19 cellular contexts compared by ENCODE assay signal in the genomic region with DNA sequence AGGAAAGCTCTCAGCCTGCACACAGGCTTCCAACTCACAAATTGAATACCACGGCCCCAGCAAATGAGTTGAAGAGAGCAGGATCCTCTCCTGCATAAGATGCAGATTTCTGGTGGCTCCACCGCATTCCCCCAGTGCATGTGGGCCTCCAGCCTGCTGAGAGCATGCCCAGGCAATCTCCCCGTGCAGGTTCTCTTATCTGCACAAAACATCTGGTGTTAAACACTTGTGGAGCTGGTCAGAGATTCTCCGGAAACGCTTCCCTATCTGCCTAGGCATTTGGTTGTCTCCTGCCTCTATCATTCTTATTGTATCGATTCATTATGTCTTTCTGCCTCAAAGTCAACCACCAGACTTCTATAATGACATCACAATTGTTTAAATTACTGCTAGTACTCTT.
A peak's percentile ranks its signal among the peaks of the same experiment; 100 is the strongest.
DNase-seq lines count a peak whose midpoint lies in the region; FAIRE-seq and TF ChIP-seq lines count a peak whose summit lies in the region.
"Had no signal": no experiment of that assay in that cellular context is flagged by ENCODE, and none has a peak within 500 bp of the region (broad histone marks: within the 10 kb centered on the region; RNA-seq: fewer than 3 reads in every experiment).

No MANE protein-coding gene starts in this region.

- no peaks in the 10 kb centered on the region for H3K23me2 ChIP-seq in H9 (ENCODE audit: insufficient read length, low read depth, low read length, poor library complexity, severe bottlenecking)

- no peaks in the 10 kb centered on the region for H3K36me3 ChIP-seq in OCI-LY1 (ENCODE audit: insufficient read depth, low read length)
- no peaks in the 10 kb centered on the region for H3K36me3 ChIP-seq in ovary
- H3K36me3 ChIP-seq: brain microvascular endothelial cell, heart right ventricle, tibial artery had no signal

- H3K4ac ChIP-seq in H9 (ENCODE audit: low read depth, low read length), result no peak overlapping the region

- H4K5ac ChIP-seq in H9 (ENCODE audit: insufficient read length, low read depth, low read length), result no peak overlapping the region

- no peak overlapping the region for H2AK5ac ChIP-seq in H9 (ENCODE audit: insufficient read length, low read length)

- FAIRE-seq in urothelium cell line (lab: Jason Lieb, UNC), result no peak
- FAIRE-seq: D721Med had no signal

- intact Hi-C loops in ovary (cut with DNase I), result no loop called here

- H3K9me3 Mint-ChIP-seq in H9 (no peaks in the 10 kb centered on the region; a peak in 1 of 5 replicates), mesothelial cell of epicardium (peaks cover 25% of the 10 kb centered on the region)
- H3K9me3 Mint-ChIP-seq: activated T-cell treated with anti-CD3 and anti-CD28 coated beads, Interleukin-2, amount 50 U/mL, for 24 hours; stimulated activated effector memory CD8-positive, alpha-beta T cell treated with anti-CD3 and anti-CD28 coated beads, Interleukin-12 subunit alpha, Interleukin-12 subunit beta, amount 100 ng/mL, for 72 hours had no signal

- H3K79me2 ChIP-seq in H9 (ENCODE audit: insufficient read depth, low read length) (no peaks in the 10 kb centered on the region), OCI-LY1 (ENCODE audit: insufficient read depth, low read length) (no peaks in the 10 kb centered on the region)

- H3K18ac ChIP-seq in H9 (ENCODE audit: insufficient read length, low read depth, low read length), result peak overlapping the region; percentile 18

- no peak overlapping the region for H3K14ac ChIP-seq in H9 (ENCODE audit: insufficient read depth, low read length)

- no peak overlapping the region for H4K8ac ChIP-seq in H9 (replicated peaks; ENCODE audit: insufficient read length, low read depth, low read length)

- H3K36me3 Mint-ChIP-seq in H9 (ENCODE audit: insufficient read depth in 1 of 3, low read depth in 3 of 3), result no peaks in the 10 kb centered on the region; a peak in 2 of 7 replicates
- H3K36me3 Mint-ChIP-seq in mesothelial cell of epicardium, result peaks cover 4% of the 10 kb centered on the region
- H3K36me3 Mint-ChIP-seq: activated naive CD4-positive, alpha-beta T cell treated with anti-CD3 and anti-CD28 coated beads, Interleukin-2, amount 50 U/mL, for 72 hours; stimulated activated effector memory CD8-positive, alpha-beta T cell treated with anti-CD3 and anti-CD28 coated beads, Interleukin-12 subunit alpha, Interleukin-12 subunit beta, amount 100 ng/mL, for 72 hours had no signal

- no peak overlapping the region for H2BK120ac ChIP-seq in H9 (ENCODE audit: low read depth, low read length, poor library complexity, severe bottlenecking)

- no peaks in the 10 kb centered on the region for H4K20me1 ChIP-seq in H9 (ENCODE audit: control insufficient read depth, insufficient read depth, insufficient read length)
- H4K20me1 ChIP-seq in OCI-LY1 (ENCODE audit: insufficient read depth, low read length), result no peaks in the 10 kb centered on the region

- H3K79me1 ChIP-seq in H9 (ENCODE audit: insufficient read depth, low read depth, low read length, poor library complexity, severe bottlenecking), result no peaks in the 10 kb centered on the region

- no peak overlapping the region for H2BK5ac ChIP-seq in H9 (ENCODE audit: insufficient read length, low read length)

- peak overlapping the region; percentile 7 to 68 (median 50); a peak in 3 of 7 replicates for H3K27ac Mint-ChIP-seq in H9
- peak overlapping the region; percentile 69 for H3K27ac Mint-ChIP-seq in mesothelial cell of epicardium
- H3K27ac Mint-ChIP-seq: activated naive CD4-positive, alpha-beta T cell treated with anti-CD3 and anti-CD28 coated beads, Interleukin-2, amount 50 U/mL, for 72 hours; activated T-cell treated with anti-CD3 and anti-CD28 coated beads, Interleukin-2, amount 50 U/mL, for 24 hours; stimulated activated effector memory CD8-positive, alpha-beta T cell treated with anti-CD3 and anti-CD28 coated beads, Interleukin-12 subunit alpha, Interleukin-12 subunit beta, amount 100 ng/mL, for 72 hours had no signal

- H3F3A ChIP-seq in OCI-LY1 (ENCODE audit: insufficient read depth, low read length), result no peaks in the 10 kb centered on the region

- H3K4me1 ChIP-seq in H9 (ENCODE audit: insufficient read depth, low read length) (peaks cover 4% of the 10 kb centered on the region; the same call in 1 of the 2 replicates), OCI-LY1 (ENCODE audit: insufficient read depth, low read length, severe bottlenecking) (peaks cover 20% of the 10 kb centered on the region), ovary (ENCODE audit: insufficient read depth) (no peaks in the 10 kb centered on the region)
- H3K4me1 ChIP-seq: heart right ventricle, tibial artery had no signal

- H3K4me2 ChIP-seq in H9 (ENCODE audit: insufficient read depth, insufficient read length, low read length), result no peak overlapping the region
- peak overlapping the region; percentile 21; the same call in 1 of the 2 replicates for H3K4me2 ChIP-seq in OCI-LY1 (ENCODE audit: low read length)

- H3K23ac ChIP-seq in H9 (ENCODE audit: insufficient read length, low read depth, low read length), result no peak overlapping the region

- no peak overlapping the region for H3K56ac ChIP-seq in H9 (ENCODE audit: insufficient read length, low read depth, low read length)

- no peaks in the 10 kb centered on the region for H3K9me2 ChIP-seq in OCI-LY1 (ENCODE audit: low read depth, low read length)

- no peak for TF ChIP-seq POLR2A in ovary (IDR thresholded peaks at IDR 0.05)

- H3K4me3 ChIP-seq in OCI-LY1 (ENCODE audit: low read depth, low read length, poor library complexity, severe bottlenecking) (peak overlapping the region; percentile 0), choroid plexus epithelial cell (ENCODE audit: low read depth, low read length) (no peak overlapping the region), ovary (no peak overlapping the region)
- H3K4me3 ChIP-seq: dorsolateral prefrontal cortex, heart right ventricle, tibial artery had no signal

- no peak overlapping the region for H2BK12ac ChIP-seq in H9 (ENCODE audit: insufficient read length, low read depth, low read length)

- H3K9ac ChIP-seq in H9 (ENCODE audit: extremely low read depth, insufficient read length, low read length), result no peak overlapping the region
- H3K9ac ChIP-seq in OCI-LY1 (ENCODE audit: low read length), result no peak overlapping the region

- H2BK20ac ChIP-seq in H9 (ENCODE audit: low read depth, low read length, poor library complexity, severe bottlenecking), result no peak overlapping the region

- no peak overlapping the region for H4K91ac ChIP-seq in H9 (ENCODE audit: insufficient read length, low read depth, low read length)

- no peaks in the 10 kb centered on the region for H3K9me3 ChIP-seq in H9 (ENCODE audit: control insufficient read depth, low read depth, low read length)
- H3K9me3 ChIP-seq in OCI-LY1 (ENCODE audit: low read length), result no peaks in the 10 kb centered on the region
- H3K9me3 ChIP-seq in ovary, result no peaks in the 10 kb centered on the region

- no peak for TF ChIP-seq CTCF in H9 (conservative IDR thresholded peaks at IDR 0.05)
- TF ChIP-seq CTCF in OCI-LY1 (IDR thresholded peaks at IDR 0.05; ENCODE audit: low read length), result no peak
- TF ChIP-seq CTCF in choroid plexus epithelial cell (conservative IDR thresholded peaks at IDR 0.05; ENCODE audit: low read depth, low read length), result no peak
- TF ChIP-seq CTCF in mesothelial cell of epicardium (IDR thresholded peaks at IDR 0.05; ENCODE audit: unreplicated experiment), result no peak
- TF ChIP-seq CTCF in ovary (IDR thresholded peaks at IDR 0.05), result no peak

- WGBS in H9 (ENCODE audit: extremely low coverage, insufficient read length, low lambda C conversion rate), result no CpG with 5 or more reads among the region's 6 CpGs
- whole genome bisulfite sequencing in ovary, 3 donors, result 67% methylated on average over 6 of the region's 6 CpGs

- H3K27me3 ChIP-seq in H9 (ENCODE audit: insufficient read depth, low read length), result no peaks in the 10 kb centered on the region
- H3K27me3 ChIP-seq in OCI-LY1 (ENCODE audit: insufficient read depth, low read length), result no peaks in the 10 kb centered on the region
- H3K27me3 ChIP-seq in ovary, result no peaks in the 10 kb centered on the region
- H3K27me3 ChIP-seq: brain microvascular endothelial cell, dorsolateral prefrontal cortex, heart right ventricle, tibial artery had no signal

- H2AFZ ChIP-seq in H9 (ENCODE audit: low read length) (no peak overlapping the region), OCI-LY1 (ENCODE audit: low read length) (peak overlapping the region; percentile 45; the same call in 1 of the 2 replicates)

- no peaks in the 10 kb centered on the region for H3K27me3 Mint-ChIP-seq in H9 (ENCODE audit: low read depth)
- no peaks in the 10 kb centered on the region for H3K27me3 Mint-ChIP-seq in mesothelial cell of epicardium (ENCODE audit: low read depth)
- H3K27me3 Mint-ChIP-seq: activated T-cell treated with anti-CD3 and anti-CD28 coated beads, Interleukin-2, amount 50 U/mL, for 24 hours had no signal

- H3K4me3 Mint-ChIP-seq in H9, result no peak overlapping the region
- peak overlapping the region; percentile 9 for H3K4me3 Mint-ChIP-seq in mesothelial cell of epicardium
- H3K4me3 Mint-ChIP-seq: activated T-cell treated with anti-CD3 and anti-CD28 coated beads, Interleukin-2, amount 50 U/mL, for 24 hours; stimulated activated effector memory CD8-positive, alpha-beta T cell treated with anti-CD3 and anti-CD28 coated beads, Interleukin-12 subunit alpha, Interleukin-12 subunit beta, amount 100 ng/mL, for 72 hours had no signal

- H2BK15ac ChIP-seq in H9 (ENCODE audit: low read depth, low read length), result no peak overlapping the region

- peaks cover 16 to 24% of the 10 kb centered on the region in 2 experiments for H3K4me1 Mint-ChIP-seq in H9
- H3K4me1 Mint-ChIP-seq in mesothelial cell of epicardium, result peaks cover 14% of the 10 kb centered on the region
- H3K4me1 Mint-ChIP-seq: stimulated activated effector memory CD8-positive, alpha-beta T cell treated with anti-CD3 and anti-CD28 coated beads, Interleukin-12 subunit alpha, Interleukin-12 subunit beta, amount 100 ng/mL, for 72 hours had no signal

- H3T11ph ChIP-seq in H9 (ENCODE audit: low read length), result no peak overlapping the region

- no peak for TF ChIP-seq EP300 in ovary (IDR thresholded peaks at IDR 0.05)

- H3K27ac ChIP-seq in H9 (ENCODE audit: insufficient read length, low read depth, low read length), result no peak overlapping the region
- no peak overlapping the region for H3K27ac ChIP-seq in OCI-LY1 (ENCODE audit: low read depth, low read length, poor library complexity, severe bottlenecking)
- H3K27ac ChIP-seq in ovary, result no peak overlapping the region
- H3K27ac ChIP-seq: brain microvascular endothelial cell, dorsolateral prefrontal cortex, heart right ventricle, tibial artery had no signal

- peak; percentile 70 for DNase-seq in H9
- DNase-seq in choroid plexus epithelial cell (ENCODE audit: low read depth), result peak; percentile 1
- peak; percentile 19 to 45 for DNase-seq in mesothelial cell of epicardium (ENCODE audit: low spot score in 2 of 2, unreplicated experiment in 2 of 2)
- DNase-seq in SHP77 (lab: John Stamatoyannopoulos, UW), result no peak
- DNase-seq in urothelium cell line (ENCODE audit: low spot score), result no peak
- DNase-seq in ovary, result no peak
- no peak for DNase-seq in NCI-H1417 treated with DMSO at 0.1 percent for 48 hours (lab: John Stamatoyannopoulos, UW)
- DNase-seq: activated T-cell treated with anti-CD3 and anti-CD28 coated beads, Interleukin-2, amount 50 U/mL, for 24 hours; brain microvascular endothelial cell; dorsolateral prefrontal cortex; heart right ventricle; NCI-H1105 treated with DMSO at 0.1 percent for 48 hours; SIG-M5; small intestine; tibial artery had no signal

Comparison
In these comparisons a context has a peak if more than half of its experiments do, and no peak if none do; other contexts are left out.
1. DNase-seq: peak in H9 (single experiment), choroid plexus epithelial cell (single experiment) and mesothelial cell of epicardium (2 of 2); none in SHP77 (0 of 2), urothelium cell line (single experiment), ovary (0 of 5) and NCI-H1417 treated with DMSO at 0.1 percent for 48 hours (single experiment).